In the genomic region with DNA sequence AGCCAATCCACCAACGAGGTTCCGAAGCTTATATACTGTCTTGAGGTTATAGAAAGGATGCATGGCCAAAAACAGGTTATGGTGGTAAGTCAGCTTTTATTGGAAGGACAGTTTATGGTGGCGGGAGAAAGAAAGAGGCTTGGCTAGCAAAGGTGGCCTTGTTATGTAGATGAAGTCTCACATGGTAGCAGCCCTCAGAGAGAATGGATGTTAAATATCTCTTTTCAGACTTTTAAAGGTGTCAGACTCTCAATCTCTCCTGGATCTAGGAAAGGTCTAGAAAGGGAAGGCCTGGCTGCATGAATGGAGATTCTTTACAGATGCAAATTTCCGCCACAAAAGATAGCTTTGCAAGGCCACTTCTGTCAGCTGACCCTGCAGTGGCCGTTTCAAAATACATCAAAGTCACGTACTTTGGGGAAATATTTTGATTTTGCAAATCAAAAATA, we compare ENCODE assay signal across 1 cellular context.
TF ChIP-seq lines count a peak whose summit lies in the region.

No MANE protein-coding gene starts in this region.

TF ChIP-seq in H1, 55 proteins besides CTCF, POLR2A, EP300 and RAD21 (continued from another document):
- TF ChIP-seq, protein P1, sequence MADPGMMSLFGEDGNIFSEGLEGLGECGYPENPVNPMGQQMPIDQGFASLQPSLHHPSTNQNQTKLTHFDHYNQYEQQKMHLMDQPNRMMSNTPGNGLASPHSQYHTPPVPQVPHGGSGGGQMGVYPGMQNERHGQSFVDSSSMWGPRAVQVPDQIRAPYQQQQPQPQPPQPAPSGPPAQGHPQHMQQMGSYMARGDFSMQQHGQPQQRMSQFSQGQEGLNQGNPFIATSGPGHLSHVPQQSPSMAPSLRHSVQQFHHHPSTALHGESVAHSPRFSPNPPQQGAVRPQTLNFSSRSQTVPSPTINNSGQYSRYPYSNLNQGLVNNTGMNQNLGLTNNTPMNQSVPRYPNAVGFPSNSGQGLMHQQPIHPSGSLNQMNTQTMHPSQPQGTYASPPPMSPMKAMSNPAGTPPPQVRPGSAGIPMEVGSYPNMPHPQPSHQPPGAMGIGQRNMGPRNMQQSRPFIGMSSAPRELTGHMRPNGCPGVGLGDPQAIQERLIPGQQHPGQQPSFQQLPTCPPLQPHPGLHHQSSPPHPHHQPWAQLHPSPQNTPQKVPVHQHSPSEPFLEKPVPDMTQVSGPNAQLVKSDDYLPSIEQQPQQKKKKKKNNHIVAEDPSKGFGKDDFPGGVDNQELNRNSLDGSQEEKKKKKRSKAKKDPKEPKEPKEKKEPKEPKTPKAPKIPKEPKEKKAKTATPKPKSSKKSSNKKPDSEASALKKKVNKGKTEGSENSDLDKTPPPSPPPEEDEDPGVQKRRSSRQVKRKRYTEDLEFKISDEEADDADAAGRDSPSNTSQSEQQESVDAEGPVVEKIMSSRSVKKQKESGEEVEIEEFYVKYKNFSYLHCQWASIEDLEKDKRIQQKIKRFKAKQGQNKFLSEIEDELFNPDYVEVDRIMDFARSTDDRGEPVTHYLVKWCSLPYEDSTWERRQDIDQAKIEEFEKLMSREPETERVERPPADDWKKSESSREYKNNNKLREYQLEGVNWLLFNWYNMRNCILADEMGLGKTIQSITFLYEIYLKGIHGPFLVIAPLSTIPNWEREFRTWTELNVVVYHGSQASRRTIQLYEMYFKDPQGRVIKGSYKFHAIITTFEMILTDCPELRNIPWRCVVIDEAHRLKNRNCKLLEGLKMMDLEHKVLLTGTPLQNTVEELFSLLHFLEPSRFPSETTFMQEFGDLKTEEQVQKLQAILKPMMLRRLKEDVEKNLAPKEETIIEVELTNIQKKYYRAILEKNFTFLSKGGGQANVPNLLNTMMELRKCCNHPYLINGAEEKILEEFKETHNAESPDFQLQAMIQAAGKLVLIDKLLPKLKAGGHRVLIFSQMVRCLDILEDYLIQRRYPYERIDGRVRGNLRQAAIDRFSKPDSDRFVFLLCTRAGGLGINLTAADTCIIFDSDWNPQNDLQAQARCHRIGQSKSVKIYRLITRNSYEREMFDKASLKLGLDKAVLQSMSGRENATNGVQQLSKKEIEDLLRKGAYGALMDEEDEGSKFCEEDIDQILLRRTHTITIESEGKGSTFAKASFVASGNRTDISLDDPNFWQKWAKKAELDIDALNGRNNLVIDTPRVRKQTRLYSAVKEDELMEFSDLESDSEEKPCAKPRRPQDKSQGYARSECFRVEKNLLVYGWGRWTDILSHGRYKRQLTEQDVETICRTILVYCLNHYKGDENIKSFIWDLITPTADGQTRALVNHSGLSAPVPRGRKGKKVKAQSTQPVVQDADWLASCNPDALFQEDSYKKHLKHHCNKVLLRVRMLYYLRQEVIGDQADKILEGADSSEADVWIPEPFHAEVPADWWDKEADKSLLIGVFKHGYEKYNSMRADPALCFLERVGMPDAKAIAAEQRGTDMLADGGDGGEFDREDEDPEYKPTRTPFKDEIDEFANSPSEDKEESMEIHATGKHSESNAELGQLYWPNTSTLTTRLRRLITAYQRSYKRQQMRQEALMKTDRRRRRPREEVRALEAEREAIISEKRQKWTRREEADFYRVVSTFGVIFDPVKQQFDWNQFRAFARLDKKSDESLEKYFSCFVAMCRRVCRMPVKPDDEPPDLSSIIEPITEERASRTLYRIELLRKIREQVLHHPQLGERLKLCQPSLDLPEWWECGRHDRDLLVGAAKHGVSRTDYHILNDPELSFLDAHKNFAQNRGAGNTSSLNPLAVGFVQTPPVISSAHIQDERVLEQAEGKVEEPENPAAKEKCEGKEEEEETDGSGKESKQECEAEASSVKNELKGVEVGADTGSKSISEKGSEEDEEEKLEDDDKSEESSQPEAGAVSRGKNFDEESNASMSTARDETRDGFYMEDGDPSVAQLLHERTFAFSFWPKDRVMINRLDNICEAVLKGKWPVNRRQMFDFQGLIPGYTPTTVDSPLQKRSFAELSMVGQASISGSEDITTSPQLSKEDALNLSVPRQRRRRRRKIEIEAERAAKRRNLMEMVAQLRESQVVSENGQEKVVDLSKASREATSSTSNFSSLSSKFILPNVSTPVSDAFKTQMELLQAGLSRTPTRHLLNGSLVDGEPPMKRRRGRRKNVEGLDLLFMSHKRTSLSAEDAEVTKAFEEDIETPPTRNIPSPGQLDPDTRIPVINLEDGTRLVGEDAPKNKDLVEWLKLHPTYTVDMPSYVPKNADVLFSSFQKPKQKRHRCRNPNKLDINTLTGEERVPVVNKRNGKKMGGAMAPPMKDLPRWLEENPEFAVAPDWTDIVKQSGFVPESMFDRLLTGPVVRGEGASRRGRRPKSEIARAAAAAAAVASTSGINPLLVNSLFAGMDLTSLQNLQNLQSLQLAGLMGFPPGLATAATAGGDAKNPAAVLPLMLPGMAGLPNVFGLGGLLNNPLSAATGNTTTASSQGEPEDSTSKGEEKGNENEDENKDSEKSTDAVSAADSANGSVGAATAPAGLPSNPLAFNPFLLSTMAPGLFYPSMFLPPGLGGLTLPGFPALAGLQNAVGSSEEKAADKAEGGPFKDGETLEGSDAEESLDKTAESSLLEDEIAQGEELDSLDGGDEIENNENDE (IDR thresholded peaks at IDR 0.05; ENCODE audit: insufficient replicate concordance, low read length), result peak; percentile 47
- TF ChIP-seq SIN3A (conservative IDR thresholded peaks at IDR 0.05 in 1 of 2, IDR thresholded peaks at IDR 0.05 in 1 of 2; ENCODE audit: low read depth in 1 of 2, low read length in 2 of 2), result no peak
- no peak for TF ChIP-seq CBX5 (IDR thresholded peaks at IDR 0.05; ENCODE audit: low read depth, low read length)
- TF ChIP-seq POU5F1 (IDR thresholded peaks at IDR 0.05; ENCODE audit: low read depth, low read length), result 0 out of 2 replicates have a peak, but pooled peaks have one; percentile 7
- TF ChIP-seq, protein P2, sequence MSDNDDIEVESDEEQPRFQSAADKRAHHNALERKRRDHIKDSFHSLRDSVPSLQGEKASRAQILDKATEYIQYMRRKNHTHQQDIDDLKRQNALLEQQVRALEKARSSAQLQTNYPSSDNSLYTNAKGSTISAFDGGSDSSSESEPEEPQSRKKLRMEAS (IDR thresholded peaks at IDR 0.05), result peak; percentile 51; the same call in 1 of the 2 replicates
- TF ChIP-seq ASH2L (IDR thresholded peaks at IDR 0.05; ENCODE audit: low read length), result peak; percentile 12
- TF ChIP-seq, protein P3, sequence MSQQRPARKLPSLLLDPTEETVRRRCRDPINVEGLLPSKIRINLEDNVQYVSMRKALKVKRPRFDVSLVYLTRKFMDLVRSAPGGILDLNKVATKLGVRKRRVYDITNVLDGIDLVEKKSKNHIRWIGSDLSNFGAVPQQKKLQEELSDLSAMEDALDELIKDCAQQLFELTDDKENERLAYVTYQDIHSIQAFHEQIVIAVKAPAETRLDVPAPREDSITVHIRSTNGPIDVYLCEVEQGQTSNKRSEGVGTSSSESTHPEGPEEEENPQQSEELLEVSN (IDR thresholded peaks at IDR 0.05), result peak; percentile 77
